ENCODE assay signal across 18 cellular contexts in genomic region chr17:50828508-50829170, GRCh38. TPM values are rescaled to one million over a fixed set of nuclear protein-coding genes. Genes with fewer than 3 reads are reported as not detected.
DNase-seq lines count a peak whose midpoint lies in the region; ATAC-seq lines count a peak whose summit lies in the region.
"Had no signal": no experiment of that assay in that cellular context is flagged by ENCODE, and none has a peak within 500 bp of the region (broad histone marks: within the 10 kb centered on the region; RNA-seq: fewer than 3 reads in every experiment).

No MANE protein-coding gene starts in this region.

- no peaks in the 10 kb centered on the region for H3K27me3 Mint-ChIP-seq in dendritic cell treated with granulocyte-macrophage colony-stimulating factor and Interleukin-4, amounts not matched to agents 40 ng/mL and 50 ng/mL, for 4 days
- H3K27me3 Mint-ChIP-seq: type B pancreatic cell had no signal

- no peaks in the 10 kb centered on the region for H3K27me3 ChIP-seq in effector memory CD4-positive, alpha-beta T cell (replicated peaks; ENCODE audit: control insufficient read depth, insufficient read depth, low read length, poor library complexity, severe bottlenecking)
- no peaks in the 10 kb centered on the region for H3K27me3 ChIP-seq in right cardiac atrium (ENCODE audit: control insufficient read depth, insufficient read depth)
- H3K27me3 ChIP-seq: gastrocnemius medialis had no signal

- intact Hi-C loops in dendritic cell treated with granulocyte-macrophage colony-stimulating factor and Interleukin-4, amounts not matched to agents 40 ng/mL and 50 ng/mL, for 4 days (cut with micrococcal nuclease) = no loop called here
- intact Hi-C loops in right cardiac atrium (cut with DNase I) = no loop called here

- no peak for DNase-seq in effector memory CD4-positive, alpha-beta T cell
- no peak for DNase-seq in COLO668 (lab: John Stamatoyannopoulos, UW; ENCODE audit: unreplicated experiment)
- DNase-seq in NCI-H187 (lab: John Stamatoyannopoulos, UW) = no peak
- no peak for DNase-seq in right cardiac atrium
- DNase-seq: activated gamma-delta T cell treated with Interleukin-2 at 50 U/mL for 16 hours, gastrocnemius medialis, mammary epithelial cell, NCI-H2081, retina had no signal

- no peaks in the 10 kb centered on the region for H3K36me3 Mint-ChIP-seq in dendritic cell treated with granulocyte-macrophage colony-stimulating factor and Interleukin-4, amounts not matched to agents 40 ng/mL and 50 ng/mL, for 4 days (ENCODE audit: low read depth)
- H3K36me3 Mint-ChIP-seq: type B pancreatic cell had no signal

- peak overlapping the region; percentile 70 for H3K27ac Mint-ChIP-seq in dendritic cell treated with granulocyte-macrophage colony-stimulating factor and Interleukin-4, amounts not matched to agents 40 ng/mL and 50 ng/mL, for 4 days
- H3K27ac Mint-ChIP-seq: type B pancreatic cell had no signal

- H3K9me3 Mint-ChIP-seq in dendritic cell treated with granulocyte-macrophage colony-stimulating factor and Interleukin-4, amounts not matched to agents 40 ng/mL and 50 ng/mL, for 4 days = no peaks in the 10 kb centered on the region
- H3K9me3 Mint-ChIP-seq: CD8-positive, alpha-beta memory T cell; type B pancreatic cell had no signal

- 77% methylated on average over 6 of the region's 6 CpGs for WGBS in right cardiac atrium

- ATAC-seq in GM18858 (IDR thresholded peaks at IDR 0.05; ENCODE audit: unreplicated experiment) (peak; percentile 82), GM21515 (IDR thresholded peaks at IDR 0.05; ENCODE audit: unreplicated experiment) (peak; percentile 82), HG03095 (IDR thresholded peaks at IDR 0.05; ENCODE audit: unreplicated experiment) (peak; percentile 91), right cardiac atrium (no peak)
- ATAC-seq: gastrocnemius medialis had no signal

- no peak overlapping the region for H3K4me3 Mint-ChIP-seq in dendritic cell treated with granulocyte-macrophage colony-stimulating factor and Interleukin-4, amounts not matched to agents 40 ng/mL and 50 ng/mL, for 4 days
- H3K4me3 Mint-ChIP-seq: CD8-positive, alpha-beta memory T cell; type B pancreatic cell had no signal

- peaks cover 40% of the 10 kb centered on the region for H3K4me1 Mint-ChIP-seq in dendritic cell treated with granulocyte-macrophage colony-stimulating factor and Interleukin-4, amounts not matched to agents 40 ng/mL and 50 ng/mL, for 4 days (ENCODE audit: low read depth)
- H3K4me1 Mint-ChIP-seq: CD8-positive, alpha-beta memory T cell had no signal

- no peak overlapping the region for H3K27ac ChIP-seq in effector memory CD4-positive, alpha-beta T cell (ENCODE audit: insufficient read depth, low read length, poor library complexity, severe bottlenecking)
- no peak overlapping the region for H3K27ac ChIP-seq in right cardiac atrium (ENCODE audit: low read length)
- H3K27ac ChIP-seq: coronary artery, gastrocnemius medialis, VCaP had no signal

- no peaks in the 10 kb centered on the region for H3K4me1 ChIP-seq in effector memory CD4-positive, alpha-beta T cell (ENCODE audit: control insufficient read depth, insufficient read depth, low read length, poor library complexity, severe bottlenecking)
- H3K4me1 ChIP-seq in right cardiac atrium (ENCODE audit: control insufficient read depth, insufficient read depth, low read length) = peaks cover 2% of the 10 kb centered on the region
- H3K4me1 ChIP-seq: gastrocnemius medialis had no signal

- H3K4me3 ChIP-seq in effector memory CD4-positive, alpha-beta T cell (ENCODE audit: insufficient read depth, low read depth, low read length, poor library complexity, severe bottlenecking) = no peak overlapping the region
- H3K4me3 ChIP-seq in right cardiac atrium (ENCODE audit: low read length) = no peak overlapping the region
- H3K4me3 ChIP-seq: coronary artery, gastrocnemius medialis had no signal

- H3K9me3 ChIP-seq in effector memory CD4-positive, alpha-beta T cell (ENCODE audit: control insufficient read depth, low read length) = no peaks in the 10 kb centered on the region
- H3K9me3 ChIP-seq in right cardiac atrium (ENCODE audit: control insufficient read depth, low read length) = no peaks in the 10 kb centered on the region
- H3K9me3 ChIP-seq: gastrocnemius medialis had no signal

- no peaks in the 10 kb centered on the region for H3K36me3 ChIP-seq in effector memory CD4-positive, alpha-beta T cell (ENCODE audit: control insufficient read depth, insufficient read depth, low read length)
- H3K36me3 ChIP-seq: gastrocnemius medialis had no signal

RNA-seq across cellular contexts. Expression of gene WFIKKN2, which starts 6.7 kb away (rescaled TPM):
- 1 to 10 TPM in 2 of 4 donors, under 1 TPM in 2; 0.68 to 3.0 (median 1.4) TPM for total RNA-seq in right cardiac atrium
- 1.1 TPM for polyA plus RNA-seq in right cardiac atrium
- total RNA-seq: CD8-positive, alpha-beta memory T cell; mammary epithelial cell; RPMI7951 had no signal
- polyA plus RNA-seq: CD8-positive, alpha-beta memory T cell; mammary epithelial cell had no signal

RNA-seq across cellular contexts. Expression of gene TOB1, which starts 37.5 kb away (rescaled TPM):
- 10 to 100 TPM; 51.0 to 73.2 (median 65.0) TPM for total RNA-seq in right cardiac atrium
- polyA plus RNA-seq in right cardiac atrium = 31.0 TPM

Comparison
In these comparisons a context has a peak if more than half of its experiments do, and no peak if none do; other contexts are left out.
1. ATAC-seq: peak in GM18858 (single experiment), GM21515 (single experiment) and HG03095 (single experiment); none in right cardiac atrium (0 of 2).